ENCODE assay signal across 30 cellular contexts in the genomic region with DNA sequence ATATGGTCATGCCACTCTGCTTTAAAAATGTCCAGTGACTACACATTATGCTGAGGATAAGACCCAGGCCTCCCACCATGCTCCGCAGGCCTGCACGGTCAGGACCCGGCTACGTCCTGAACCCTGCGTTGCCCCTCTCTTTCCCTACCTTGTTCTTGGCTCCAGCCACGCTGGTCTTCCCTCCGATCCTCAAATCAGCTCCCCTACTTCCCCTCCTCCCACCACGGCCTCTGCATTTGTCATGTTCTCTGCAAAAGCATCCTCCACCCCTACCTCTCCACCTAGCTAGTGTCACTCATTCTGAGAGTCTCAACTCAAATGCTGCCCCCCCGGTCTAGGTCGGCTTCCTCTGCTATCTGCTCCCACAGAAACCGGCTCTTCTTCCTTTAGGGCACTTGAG. TPM values are rescaled to one million over a fixed set of nuclear protein-coding genes. Genes with fewer than 3 reads are reported as not detected.
A peak's percentile ranks its signal among the peaks of the same experiment; 100 is the strongest.
DNase-seq lines count a peak whose midpoint lies in the region; ATAC-seq and TF ChIP-seq lines count a peak whose summit lies in the region.
"Had no signal": no experiment of that assay in that cellular context is flagged by ENCODE, and none has a peak within 500 bp of the region (broad histone marks: within the 10 kb centered on the region; RNA-seq: fewer than 3 reads in every experiment).

No MANE protein-coding gene starts in this region.

- H3K27me3 Mint-ChIP-seq in T-helper 17 cell, result no peaks in the 10 kb centered on the region
- H3K27me3 Mint-ChIP-seq in central memory CD8-positive, alpha-beta T cell, result no peaks in the 10 kb centered on the region
- H3K27me3 Mint-ChIP-seq in type B pancreatic cell, result no peaks in the 10 kb centered on the region
- H3K27me3 Mint-ChIP-seq: naive thymus-derived CD8-positive, alpha-beta T cell had no signal

- H3K36me3 ChIP-seq in psoas muscle (ENCODE audit: insufficient read depth in 1 of 2, low read depth in 1 of 2) (peaks cover 3 to 85% of the 10 kb centered on the region in 2 donors), SK-N-SH (replicated peaks in 1 of 2; ENCODE audit: control insufficient read depth in 1 of 2, insufficient read depth in 2 of 2, low read length in 1 of 2) (peaks cover 23 to 68% of the 10 kb centered on the region in 2 experiments)

- no peak overlapping the region for H2AFZ ChIP-seq in SK-N-SH (ENCODE audit: low read depth)

- no peaks in the 10 kb centered on the region for H3K79me2 ChIP-seq in SK-N-SH (ENCODE audit: insufficient read depth)

- TF ChIP-seq CTCF in psoas muscle (IDR thresholded peaks at IDR 0.05), result no peak
- TF ChIP-seq CTCF in type B pancreatic cell (conservative IDR thresholded peaks at IDR 0.05), result no peak
- no peak for TF ChIP-seq CTCF in SK-N-SH (IDR thresholded peaks at IDR 0.05)

- TF ChIP-seq EP300 in SK-N-SH (IDR thresholded peaks at IDR 0.05; ENCODE audit: borderline replicate concordance in 1 of 2, low read depth in 1 of 2, low read length in 1 of 2), result no peak

- no peaks in the 10 kb centered on the region for H3F3A ChIP-seq in SK-N-SH (replicated peaks; ENCODE audit: insufficient read depth)

- intact Hi-C loops in psoas muscle (cut with DNase I), result no loop called here

- H3K4me1 Mint-ChIP-seq in T-helper 17 cell (peaks cover 9% of the 10 kb centered on the region), type B pancreatic cell (ENCODE audit: unreplicated experiment) (no peaks in the 10 kb centered on the region)
- no peaks in the 10 kb centered on the region for H3K4me1 Mint-ChIP-seq in central memory CD8-positive, alpha-beta T cell
- H3K4me1 Mint-ChIP-seq: naive thymus-derived CD8-positive, alpha-beta T cell had no signal

- H3K4me2 ChIP-seq in SK-N-SH, result no peak overlapping the region
- H3K4me2 ChIP-seq: BLaER1 had no signal

- H3K27ac ChIP-seq in psoas muscle, result peak overlapping the region; percentile 89
- no peak overlapping the region for H3K27ac ChIP-seq in SK-N-SH (ENCODE audit: low read depth in 2 of 2, low read length in 1 of 2)
- H3K27ac ChIP-seq: adrenal gland, BLaER1, testis, WERI-Rb-1 had no signal

- H3K4me1 ChIP-seq in psoas muscle (peaks cover 42% of the 10 kb centered on the region), SK-N-SH (ENCODE audit: control insufficient read depth in 1 of 2, insufficient read depth in 2 of 2, low read depth in 1 of 2, low read length in 1 of 2) (no peaks in the 10 kb centered on the region)
- H3K4me1 ChIP-seq: BLaER1 had no signal

- DNase-seq in T-helper 17 cell (no peak), psoas muscle (no peak), type B pancreatic cell (ENCODE audit: extremely low spot score, unreplicated experiment) (no peak), SK-N-SH (no peak)
- no peak for DNase-seq in central memory CD8-positive, alpha-beta T cell (ENCODE audit: low spot score in 2 of 2)
- DNase-seq: activated CD4-positive, alpha-beta T cell treated with anti-CD3 and anti-CD28 coated beads for 48 hours; activated gamma-delta T cell; activated T-cell treated with anti-CD3 and anti-CD28 coated beads, Interleukin-2, amount 50 U/mL, for 1 hour; adrenal gland; cerebellar nuclear complex; DMS153; foreskin melanocyte; GOT3; KBM-7; naive thymus-derived CD8-positive, alpha-beta T cell; NCI-H1092; NCI-H1694 treated with DMSO at 0.1 percent for 48 hours; NCI-H446 treated with DMSO at 0.1 percent for 48 hours; NCI-H774; occipital lobe; SIG-M5; stimulated activated CD4-positive, alpha-beta T cell treated with anti-CD3 and anti-CD28 coated beads, Interleukin-15, amount 100 ng/mL, for 24 hours; stimulated activated naive CD4-positive, alpha-beta T cell treated with Interleukin-2 at 50 U/mL for 16 hours; T-helper 9 cell; testis; WERI-Rb-1 had no signal

- H4K20me1 ChIP-seq in SK-N-SH (ENCODE audit: insufficient read depth), result no peaks in the 10 kb centered on the region
- H4K20me1 ChIP-seq: BLaER1 had no signal

- POLR2A ChIA-PET in SK-N-SH (lab: Yijun Ruan, JAX), result no interaction called here

- CTCF ChIA-PET in SK-N-SH (lab: Yijun Ruan, JAX), result interaction anchor here (1.6 to 3.1 kb wide), 3 partner anchors 17 to 84 kb away, joined by 3 to 20 read pairs (median 7); no protein-coding TSS in a partner anchor

- WGBS in psoas muscle, 3 donors, result 94 to 99% (median 95%) methylated on average over 11 of the region's 11 CpGs
- 92% methylated on average over 11 of the region's 11 CpGs for WGBS in SK-N-SH (ENCODE audit: low lambda C conversion rate)

- peaks cover 24% of the 10 kb centered on the region for H3K36me3 Mint-ChIP-seq in T-helper 17 cell (ENCODE audit: low read depth)
- H3K36me3 Mint-ChIP-seq in central memory CD8-positive, alpha-beta T cell (ENCODE audit: insufficient read depth), result peaks cover 70% of the 10 kb centered on the region
- H3K36me3 Mint-ChIP-seq in type B pancreatic cell, result peaks cover 38% of the 10 kb centered on the region

- peak overlapping the region; percentile 59 for H3K27ac Mint-ChIP-seq in T-helper 17 cell
- H3K27ac Mint-ChIP-seq in central memory CD8-positive, alpha-beta T cell (ENCODE audit: low read depth), result peak overlapping the region; percentile 60
- H3K27ac Mint-ChIP-seq in type B pancreatic cell, result peak overlapping the region; percentile 32

- no peak for TF ChIP-seq RAD21 in SK-N-SH (IDR thresholded peaks at IDR 0.05; ENCODE audit: low read length)

- no peak for ATAC-seq in T-helper 17 cell
- no peak for ATAC-seq in central memory CD8-positive, alpha-beta T cell (replicated peaks; ENCODE audit: extremely low read depth, poor library complexity, severe bottlenecking)
- ATAC-seq in psoas muscle, result no peak
- ATAC-seq in HG03039 (IDR thresholded peaks at IDR 0.05; ENCODE audit: unreplicated experiment), result no peak
- ATAC-seq in HG02759 (IDR thresholded peaks at IDR 0.05; ENCODE audit: unreplicated experiment), result no peak
- ATAC-seq: naive thymus-derived CD8-positive, alpha-beta T cell had no signal

- H3K4me3 ChIP-seq in psoas muscle (no peak overlapping the region), SK-N-SH (ENCODE audit: low read depth in 2 of 2, low read length in 1 of 2) (no peak overlapping the region)
- H3K4me3 ChIP-seq: adrenal gland, BLaER1, testis had no signal

- H3K9me2 ChIP-seq in SK-N-SH, result no peaks in the 10 kb centered on the region

- H3K4me3 Mint-ChIP-seq in T-helper 17 cell, result no peak overlapping the region
- H3K4me3 Mint-ChIP-seq in central memory CD8-positive, alpha-beta T cell, result no peak overlapping the region
- no peak overlapping the region for H3K4me3 Mint-ChIP-seq in type B pancreatic cell
- H3K4me3 Mint-ChIP-seq: naive thymus-derived CD8-positive, alpha-beta T cell had no signal

- no peak overlapping the region for H3K9ac ChIP-seq in SK-N-SH
- H3K9ac ChIP-seq: BLaER1 had no signal

- H3K27me3 ChIP-seq in psoas muscle (ENCODE audit: insufficient read depth in 3 of 3, low read length in 2 of 3), result no peaks in the 10 kb centered on the region
- no peaks in the 10 kb centered on the region for H3K27me3 ChIP-seq in SK-N-SH (ENCODE audit: insufficient read depth)
- H3K27me3 ChIP-seq: adrenal gland, BLaER1, testis had no signal

- no peaks in the 10 kb centered on the region for H3K9me3 Mint-ChIP-seq in central memory CD8-positive, alpha-beta T cell
- no peaks in the 10 kb centered on the region for H3K9me3 Mint-ChIP-seq in type B pancreatic cell
- H3K9me3 Mint-ChIP-seq: naive thymus-derived CD8-positive, alpha-beta T cell had no signal

- no peaks in the 10 kb centered on the region for H3K9me3 ChIP-seq in T-helper 17 cell (ENCODE audit: control insufficient read depth, low read length, poor library complexity, severe bottlenecking)
- H3K9me3 ChIP-seq in psoas muscle, result no peaks in the 10 kb centered on the region
- H3K9me3 ChIP-seq in SK-N-SH, result no peaks in the 10 kb centered on the region
- H3K9me3 ChIP-seq: adrenal gland, BLaER1, testis had no signal

TF ChIP-seq in SK-N-SH, 30 proteins besides CTCF, POLR2A, EP300 and RAD21 (continues in another document):
- TF ChIP-seq CHD2 (IDR thresholded peaks at IDR 0.05; ENCODE audit: low read length, partially characterized antibody) (no peak), TEAD4 (IDR thresholded peaks at IDR 0.05; ENCODE audit: borderline replicate concordance, insufficient read depth) (no peak), GABPA (IDR thresholded peaks at IDR 0.05; ENCODE audit: low read depth) (no peak), YY1 (IDR thresholded peaks at IDR 0.05; ENCODE audit: low read depth) (no peak), POLR2AphosphoS5 (IDR thresholded peaks at IDR 0.05; ENCODE audit: low read depth, low read length) (no peak), SIN3A (IDR thresholded peaks at IDR 0.05; ENCODE audit: borderline replicate concordance, low read depth, low read length) (no peak), FOXM1 (IDR thresholded peaks at IDR 0.05; ENCODE audit: low read depth) (no peak), MEF2A (IDR thresholded peaks at IDR 0.05; ENCODE audit: borderline replicate concordance, low read depth) (no peak), FOXJ3 (CRISPR knock-in tag; IDR thresholded peaks at IDR 0.05) (no peak), TAF1 (IDR thresholded peaks at IDR 0.05; ENCODE audit: borderline replicate concordance, low read depth, low read length) (no peak), RCOR1 (IDR thresholded peaks at IDR 0.05; ENCODE audit: low read length) (no peak), RFX5 (IDR thresholded peaks at IDR 0.05; ENCODE audit: low read length) (no peak)
- TF ChIP-seq, protein P1, sequence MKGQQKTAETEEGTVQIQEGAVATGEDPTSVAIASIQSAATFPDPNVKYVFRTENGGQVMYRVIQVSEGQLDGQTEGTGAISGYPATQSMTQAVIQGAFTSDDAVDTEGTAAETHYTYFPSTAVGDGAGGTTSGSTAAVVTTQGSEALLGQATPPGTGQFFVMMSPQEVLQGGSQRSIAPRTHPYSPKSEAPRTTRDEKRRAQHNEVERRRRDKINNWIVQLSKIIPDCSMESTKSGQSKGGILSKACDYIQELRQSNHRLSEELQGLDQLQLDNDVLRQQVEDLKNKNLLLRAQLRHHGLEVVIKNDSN (IDR thresholded peaks at IDR 0.05; ENCODE audit: borderline replicate concordance, low read depth), result no peak

RNA-seq across cellular contexts. Expression of a gene that starts 11.2 kb away (rescaled TPM):
- under 1 TPM in 1 of 2 donors, not detected in 1; 0.22 TPM for total RNA-seq in T-helper 17 cell
- total RNA-seq in psoas muscle, result 100 to 1,000 TPM; 447 to 852 (median 690) TPM
- polyA plus RNA-seq in psoas muscle, result 100 to 1,000 TPM; 551 to 766 (median 552) TPM
- 18.4 and 19.7 TPM in 2 replicates for total RNA-seq in type B pancreatic cell (ENCODE audit: low replicate concordance)
- 3.2 and 3.8 TPM in 2 replicates for polyA plus RNA-seq in SK-N-SH (2012; rRNA removed)
- 2.9 and 3.5 TPM in 2 replicates for polyA plus RNA-seq in SK-N-SH (2012; cell fraction: cytosol; rRNA removed)
- 0.77 and 1.1 TPM in 2 replicates for polyA plus RNA-seq in SK-N-SH (2012; cell fraction: nucleus; rRNA removed)
- total RNA-seq: activated CD8-positive, alpha-beta memory T cell treated with anti-CD3 and anti-CD28 coated beads for 36 hours; naive thymus-derived CD8-positive, alpha-beta T cell had no signal

RNA-seq across cellular contexts. Expression of a gene that starts 49.3 kb away (rescaled TPM):
- total RNA-seq in T-helper 17 cell (100 to 1,000 TPM; 227 to 245 TPM), psoas muscle (100 to 1,000 TPM; 114 to 218 (median 149) TPM), type B pancreatic cell (ENCODE audit: low replicate concordance) (63.6 and 89.2 TPM in 2 replicates)
- polyA plus RNA-seq in psoas muscle (100 to 1,000 TPM in 2 of 3 donors, 10 to 100 TPM in 1; 55.5 to 167 (median 106) TPM), SK-N-SH (2012; rRNA removed) (39.4 and 46.2 TPM in 2 replicates)
- polyA plus RNA-seq in SK-N-SH (2012; cell fraction: cytosol; rRNA removed), result 33.3 and 41.5 TPM in 2 replicates
- 36.6 and 41.8 TPM in 2 replicates for polyA plus RNA-seq in SK-N-SH (2012; cell fraction: nucleus; rRNA removed)

Comparison
In these comparisons a context has a peak if more than half of its experiments do, and no peak if none do; other contexts are left out.
1. RNA of a gene that starts 11.2 kb away (total RNA-seq): 447 to 852 TPM in psoas muscle; 18.4 to 19.7 TPM in type B pancreatic cell and 0.22 TPM in T-helper 17 cell; every median in the first group is over 10 times any median in the second.
2. Peak in every context shown above with its lines, with median percentiles within 50 percentile points of each other: H3K27ac Mint-ChIP-seq.